Comparison of ENCODE assay signal across 3 cellular contexts in genomic region chr15:34375541-34375940, GRCh38. TPM values are rescaled to one million over a fixed set of nuclear protein-coding genes. Genes with fewer than 3 reads are reported as not detected.
"Had no signal": no experiment of that assay in that cellular context is flagged by ENCODE, and none has a peak within 500 bp of the region (broad histone marks: within the 10 kb centered on the region; RNA-seq: fewer than 3 reads in every experiment).

No MANE protein-coding gene starts in this region.

RNA-seq across cellular contexts. Expression of gene NUTM1, which starts 32.4 kb away (rescaled TPM):
- total RNA-seq: GM23248, H4, HFFc6 had no signal
- polyA plus RNA-seq: GM23248 had no signal
